7 cellular contexts compared by ENCODE assay signal in genomic region chr11:66328307-66329144, GRCh38. TPM values are rescaled to one million over a fixed set of nuclear protein-coding genes. Genes with fewer than 3 reads are reported as not detected.
DNase-seq lines count a peak whose midpoint lies in the region; ATAC-seq and TF ChIP-seq lines count a peak whose summit lies in the region.

No MANE protein-coding gene starts in this region.

- no peaks in the 10 kb centered on the region for H3K79me2 ChIP-seq in PC-3 (ENCODE audit: low read length)

- H3K4me1 Mint-ChIP-seq in activated T-cell treated with anti-CD3 and anti-CD28 coated beads, Interleukin-2, amount 50 U/mL, for 4 hours (ENCODE audit: low read depth), result peaks cover 28% of the 10 kb centered on the region
- H3K4me1 Mint-ChIP-seq in nephron, result peaks cover 37% of the 10 kb centered on the region

- no TSS peak for BruUV-seq in PC-3 (replicated peaks; lab: Mats Ljungman, UMichigan)

- peak overlapping the region; percentile 77 to 93 (median 86) for H3K27ac Mint-ChIP-seq in nephron

- H3F3A ChIP-seq in PC-3 (ENCODE audit: low read length, unreplicated experiment), result no peaks in the 10 kb centered on the region

- no peaks in the 10 kb centered on the region for H3K36me3 Mint-ChIP-seq in activated T-cell treated with anti-CD3 and anti-CD28 coated beads, Interleukin-2, amount 50 U/mL, for 4 hours (ENCODE audit: insufficient read depth)
- H3K36me3 Mint-ChIP-seq in nephron (ENCODE audit: low read depth), result no peaks in the 10 kb centered on the region

- peak; percentile 100 for DNase-seq in HuH-7.5 (ENCODE audit: low spot score)
- peak; percentile 88 for DNase-seq in PC-3
- peak; percentile 78 for DNase-seq in activated T-cell treated with anti-CD3 and anti-CD28 coated beads, Interleukin-2, amount 50 U/mL, for 4 hours
- DNase-seq in fibroblast of gingiva (ENCODE audit: low read depth), result peak; percentile 73
- DNase-seq in stimulated activated naive CD4-positive, alpha-beta T cell treated with Interleukin-2 at 50 U/mL for 16 hours (lab: John Stamatoyannopoulos, UW), result peak; percentile 70

- H3K36me3 ChIP-seq in PC-3 (ENCODE audit: low read depth, low read length), result peaks cover 14% of the 10 kb centered on the region; the same call in 1 of the 2 replicates

- H3K27ac ChIP-seq in PC-3 (ENCODE audit: low read length), result no peak overlapping the region

- no peaks in the 10 kb centered on the region for H3K27me3 ChIP-seq in PC-3 (ENCODE audit: low read length)

- POLR2A ChIA-PET in PC-3 (lab: Charles Lee; ENCODE audit: unreplicated experiment), result no interaction called here

- no peaks in the 10 kb centered on the region for H3K27me3 Mint-ChIP-seq in activated T-cell treated with anti-CD3 and anti-CD28 coated beads, Interleukin-2, amount 50 U/mL, for 4 hours (ENCODE audit: low read depth)
- no peaks in the 10 kb centered on the region for H3K27me3 Mint-ChIP-seq in nephron (ENCODE audit: low read depth)

- H2AFZ ChIP-seq in PC-3 (ENCODE audit: low read length), result 0 out of 2 replicates have a peak overlapping the region, but pooled peaks have one; percentile 17

- no peaks in the 10 kb centered on the region for H3K9me2 ChIP-seq in PC-3 (replicated peaks; ENCODE audit: low read length)

- H3K9me3 Mint-ChIP-seq in activated T-cell treated with anti-CD3 and anti-CD28 coated beads, Interleukin-2, amount 50 U/mL, for 4 hours, result no peaks in the 10 kb centered on the region
- no peaks in the 10 kb centered on the region for H3K9me3 Mint-ChIP-seq in nephron

- peak overlapping the region; percentile 38 for H3K4me3 Mint-ChIP-seq in activated T-cell treated with anti-CD3 and anti-CD28 coated beads, Interleukin-2, amount 50 U/mL, for 4 hours
- H3K4me3 Mint-ChIP-seq in nephron, result peak overlapping the region in 2 of 3 experiments; percentile 17 to 19

- no peaks in the 10 kb centered on the region for H3K9me3 ChIP-seq in PC-3 (ENCODE audit: low read length)

- intact Hi-C loops in PC-3 (cut with micrococcal nuclease), result loop anchor here (1.0 kb wide), 2 partner anchors 16 to 61 kb away; no protein-coding TSS in a partner anchor

- CTCF ChIA-PET in PC-3 (lab: Charles Lee), result interaction anchor here (0.6 to 1.2 kb wide), 3 partner anchors 16 to 499 kb away, joined by 3 to 6 read pairs (median 3); no protein-coding TSS in a partner anchor

- H3K4me1 ChIP-seq in PC-3 (ENCODE audit: insufficient read depth, low read length), result peaks cover 23% of the 10 kb centered on the region

- H4K20me1 ChIP-seq in PC-3 (ENCODE audit: low read length), result no peaks in the 10 kb centered on the region

- ATAC-seq in PC-3, result peak; percentile 81
- ATAC-seq in activated T-cell treated with anti-CD3 and anti-CD28 coated beads, Interleukin-2, amount 50 U/mL, for 4 hours, result peak; percentile 89 to 93

- TF ChIP-seq CTCF in GM12875 (IDR thresholded peaks at IDR 0.05; ENCODE audit: borderline replicate concordance, insufficient read depth, low read depth, low read length) (peak; percentile 91), PC-3 (conservative IDR thresholded peaks at IDR 0.05; ENCODE audit: low read depth, low read length) (peak; percentile 97), nephron (IDR thresholded peaks at IDR 0.05; ENCODE audit: unreplicated experiment in 3 of 3) (peak; percentile 94 to 96 (median 95))

- H3K4me3 ChIP-seq in GM12875 (ENCODE audit: low read depth, low read length) (no peak overlapping the region), PC-3 (ENCODE audit: low read length) (no peak overlapping the region)

- no peak overlapping the region for H3K9ac ChIP-seq in PC-3 (ENCODE audit: low read length)

- peak overlapping the region; percentile 37; the same call in 1 of the 2 replicates for H3K4me2 ChIP-seq in PC-3 (ENCODE audit: low read length)

RNA-seq across cellular contexts. Expression of gene RIN1, which starts 7.7 kb away (rescaled TPM):
- 41.2 and 71.8 TPM in 2 replicates for total RNA-seq in PC-3 (2014; rRNA removed)
- 1 to 10 TPM; 1.4 to 2.2 (median 1.7) TPM for total RNA-seq in activated T-cell treated with anti-CD3 and anti-CD28 coated beads, Interleukin-2, amount 50 U/mL, for 4 hours

RNA-seq across cellular contexts. Expression of gene CD248, which starts 11.7 kb away (rescaled TPM):
- not detected in 2 replicates for total RNA-seq in PC-3 (2014; rRNA removed)
- 1 to 10 TPM in 1 of 3 donors, under 1 TPM in 2; 0.65 to 1.5 (median 0.82) TPM for total RNA-seq in activated T-cell treated with anti-CD3 and anti-CD28 coated beads, Interleukin-2, amount 50 U/mL, for 4 hours

RNA-seq across cellular contexts. Expression of gene BRMS1, which starts 16.4 kb away (rescaled TPM):
- 123 and 176 TPM in 2 replicates for total RNA-seq in PC-3 (2014; rRNA removed)
- 100 to 1,000 TPM in 1 of 3 donors, 10 to 100 TPM in 2; 91.1 to 105 (median 94.9) TPM for total RNA-seq in activated T-cell treated with anti-CD3 and anti-CD28 coated beads, Interleukin-2, amount 50 U/mL, for 4 hours

RNA-seq across cellular contexts. Expression of gene B4GAT1, which starts 18.9 kb away (rescaled TPM):
- 38.9 and 41.1 TPM in 2 replicates for total RNA-seq in PC-3 (2014; rRNA removed)
- total RNA-seq in activated T-cell treated with anti-CD3 and anti-CD28 coated beads, Interleukin-2, amount 50 U/mL, for 4 hours, result 10 to 100 TPM in 1 of 3 donors, 1 to 10 TPM in 2; 6.4 to 10.3 (median 8.0) TPM

RNA-seq across cellular contexts. Expression of gene TMEM151A, which starts 36.8 kb away (rescaled TPM):
- not detected in 2 replicates for total RNA-seq in PC-3 (2014; rRNA removed)
- under 1 TPM in 1 of 3 donors, not detected in 2; 0.11 TPM for total RNA-seq in activated T-cell treated with anti-CD3 and anti-CD28 coated beads, Interleukin-2, amount 50 U/mL, for 4 hours

Comparison
In these comparisons a context has a peak if more than half of its experiments do, and no peak if none do; other contexts are left out.
1. RNA of gene RIN1, which starts 7.7 kb away (total RNA-seq): 41.2 to 71.8 TPM in PC-3; 1.4 to 2.2 TPM in activated T-cell treated with anti-CD3 and anti-CD28 coated beads, Interleukin-2, amount 50 U/mL, for 4 hours; every median in the first group is over 10 times any median in the second.
2. Peak in every context shown above with its lines, with median percentiles within 50 percentile points of each other: CTCF ChIP-seq and DNase-seq.